In genomic region chr10:38604477-38604876, GRCh38 we compare ENCODE assay signal across 3 cellular contexts.
DNase-seq lines count a peak whose midpoint lies in the region; ATAC-seq and TF ChIP-seq lines count a peak whose summit lies in the region.
"Not testable (repeated sequence)": the region's sequence is repeated elsewhere in the genome, so short reads cannot be mapped to it uniquely, and the experiment has no call there.

No MANE protein-coding gene starts in this region.

- H3K9me3 ChIP-seq in RWPE2 (ENCODE audit: severe bottlenecking): not testable (repeated sequence)
- H3K9me3 ChIP-seq in esophagus muscularis mucosa: peaks cover 0 to 19% (median 6%) of the 10 kb centered on the region in 4 donors

- intact Hi-C loops in esophagus muscularis mucosa (cut with DNase I): not testable (repeated sequence)

- H3K4me3 ChIP-seq in RWPE2 (ENCODE audit: severe bottlenecking); esophagus muscularis mucosa: not testable (repeated sequence)

- ATAC-seq in RWPE2 (ENCODE audit: low read depth): not testable (repeated sequence)

- not testable (repeated sequence) for H3K27me3 ChIP-seq in RWPE2 (ENCODE audit: insufficient read depth, poor library complexity, severe bottlenecking)
- peaks cover 0 to 34% (median 0%) of the 10 kb centered on the region in 4 donors for H3K27me3 ChIP-seq in esophagus muscularis mucosa

- H3K4me1 ChIP-seq in RWPE2 (ENCODE audit: insufficient read depth, poor library complexity, severe bottlenecking); esophagus muscularis mucosa: not testable (repeated sequence)

- not testable (repeated sequence) for TF ChIP-seq EP300 in esophagus muscularis mucosa (IDR thresholded peaks at IDR 0.05)

- 100% methylated on average over 1 of the region's 16 CpGs for WGBS in esophagus muscularis mucosa

- not testable (repeated sequence) for TF ChIP-seq CTCF in GM13976 (IDR thresholded peaks at IDR 0.05; ENCODE audit: borderline replicate concordance, control extremely low read depth, extremely low read depth, insufficient read depth, missing control alignments); RWPE2 (IDR thresholded peaks at IDR 0.05; ENCODE audit: poor library complexity, severe bottlenecking); esophagus muscularis mucosa (IDR thresholded peaks at IDR 0.05)

- TF ChIP-seq POLR2A in esophagus muscularis mucosa (IDR thresholded peaks at IDR 0.05; ENCODE audit: low read depth): not testable (repeated sequence)

- H3K36me3 ChIP-seq in RWPE2 (ENCODE audit: low read depth); esophagus muscularis mucosa: not testable (repeated sequence)

- not testable (repeated sequence) for H3K27ac ChIP-seq in RWPE2 (ENCODE audit: poor library complexity, severe bottlenecking); esophagus muscularis mucosa (replicated peaks in 1 of 4)

- in situ Hi-C loops in GM13976 (cut with MboI; ENCODE audit: low sequenced_read_pairs, unreplicated experiment): not testable (repeated sequence)

- DNase-seq in GM13976 (ENCODE audit: low spot score): peak; percentile 2
- peak; percentile 47 for DNase-seq in RWPE2 (ENCODE audit: low spot score)
- DNase-seq in esophagus muscularis mucosa (ENCODE audit: extremely low spot score): peak; percentile 64

Comparison
In these comparisons a context has a peak if more than half of its experiments do, and no peak if none do; other contexts are left out.
1. DNase-seq: peak in every context shown above with its lines; median percentile 64 in esophagus muscularis mucosa; 47 in RWPE2; 2 in GM13976.